In the genomic region with DNA sequence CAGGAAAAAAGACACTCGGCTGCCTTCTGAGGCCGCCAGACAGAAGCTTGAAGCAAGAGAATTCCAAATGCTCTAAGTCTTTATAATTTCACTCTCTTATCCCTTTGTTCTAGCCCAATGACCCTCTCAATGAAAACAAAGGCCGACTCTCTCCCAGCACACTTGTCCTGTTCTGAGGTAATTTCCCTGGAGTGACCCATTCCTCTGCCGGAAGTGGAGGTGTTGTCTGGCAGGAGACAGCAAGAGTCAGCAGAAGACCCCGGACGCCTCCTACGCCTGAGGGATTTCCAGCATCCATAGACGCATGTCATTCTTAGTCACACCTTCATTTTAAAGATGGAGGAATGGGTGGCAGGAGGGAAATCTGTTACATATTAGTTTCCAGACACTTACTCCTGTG, we compare ENCODE assay signal across 1 cellular context.
TF ChIP-seq lines count a peak whose summit lies in the region.

No MANE protein-coding gene starts in this region.

TF ChIP-seq in GM23338, 12 proteins besides CTCF, POLR2A, EP300 and RAD21 (continued from another document):
- no peak for TF ChIP-seq ZNF462 (CRISPR knock-in tag; IDR thresholded peaks at IDR 0.05)
- TF ChIP-seq ZNF114 (CRISPR knock-in tag; IDR thresholded peaks at IDR 0.05), result no peak
- no peak for TF ChIP-seq EZH2 (IDR thresholded peaks at IDR 0.05; ENCODE audit: low read depth, unreplicated experiment)
- TF ChIP-seq, protein P1, sequence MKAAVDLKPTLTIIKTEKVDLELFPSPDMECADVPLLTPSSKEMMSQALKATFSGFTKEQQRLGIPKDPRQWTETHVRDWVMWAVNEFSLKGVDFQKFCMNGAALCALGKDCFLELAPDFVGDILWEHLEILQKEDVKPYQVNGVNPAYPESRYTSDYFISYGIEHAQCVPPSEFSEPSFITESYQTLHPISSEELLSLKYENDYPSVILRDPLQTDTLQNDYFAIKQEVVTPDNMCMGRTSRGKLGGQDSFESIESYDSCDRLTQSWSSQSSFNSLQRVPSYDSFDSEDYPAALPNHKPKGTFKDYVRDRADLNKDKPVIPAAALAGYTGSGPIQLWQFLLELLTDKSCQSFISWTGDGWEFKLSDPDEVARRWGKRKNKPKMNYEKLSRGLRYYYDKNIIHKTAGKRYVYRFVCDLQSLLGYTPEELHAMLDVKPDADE (IDR thresholded peaks at IDR 0.05), result no peak
- no peak for TF ChIP-seq EZH2phosphoT487 (IDR thresholded peaks at IDR 0.05; ENCODE audit: unreplicated experiment)
- TF ChIP-seq STAT1 (IDR thresholded peaks at IDR 0.05; ENCODE audit: unreplicated experiment), result no peak
- no peak for TF ChIP-seq CREB1 (CRISPR knock-in tag; IDR thresholded peaks at IDR 0.05; ENCODE audit: low read depth)
- no peak for TF ChIP-seq NANOG (IDR thresholded peaks at IDR 0.05; ENCODE audit: borderline replicate concordance)
TF ChIP-seq in GM23338: peak in this region for 0.
